ENCODE assay signal across 19 cellular contexts in the genomic region with DNA sequence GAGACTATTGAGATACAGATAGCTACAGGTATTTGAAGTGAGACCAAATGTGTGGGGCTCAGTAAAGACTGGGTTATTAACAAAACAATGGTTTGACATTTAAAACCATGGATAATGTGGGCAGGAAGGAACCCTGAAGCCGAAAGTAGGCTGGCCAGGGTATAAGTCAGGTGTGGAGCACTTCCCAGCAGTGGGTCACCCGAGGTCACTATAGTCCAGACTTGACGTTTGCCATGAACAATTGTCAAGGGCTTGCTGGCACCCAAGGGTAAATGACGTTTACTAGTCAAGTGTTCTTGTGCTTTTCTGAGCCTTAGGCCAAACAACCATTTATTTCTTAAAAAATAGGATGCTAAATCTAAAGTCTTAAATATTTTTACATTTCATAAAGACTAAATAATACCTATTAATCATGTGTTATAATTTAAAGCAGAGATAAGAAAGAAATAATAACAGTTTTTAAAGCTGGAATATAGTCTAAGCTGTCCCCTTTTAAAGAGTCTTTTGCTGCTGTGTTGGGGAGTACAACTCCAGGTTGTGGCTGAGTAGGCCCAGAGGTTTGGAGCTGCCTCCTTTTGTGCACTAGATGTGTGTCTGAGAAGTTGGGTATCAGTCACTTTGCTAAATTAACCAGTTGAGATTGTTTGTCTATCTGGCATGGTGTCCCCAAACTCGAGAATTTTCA. TPM values are rescaled to one million over a fixed set of nuclear protein-coding genes. Genes with fewer than 3 reads are reported as not detected.
"Had no signal": no experiment of that assay in that cellular context is flagged by ENCODE, and none has a peak within 500 bp of the region (broad histone marks: within the 10 kb centered on the region; RNA-seq: fewer than 3 reads in every experiment).

No MANE protein-coding gene starts in this region.

- ATAC-seq: activated T-cell treated with anti-CD3 and anti-CD28 coated beads, Interleukin-2, amount 50 U/mL, for 4 hours; left colon; T-cell had no signal

- H3K27ac ChIP-seq: brain microvascular endothelial cell, ovary, tibial artery had no signal

- H3K4me3 ChIP-seq: ovary, tibial artery had no signal

- H3K36me3 ChIP-seq: brain microvascular endothelial cell, ovary had no signal

- DNase-seq: activated CD4-positive, alpha-beta memory T cell treated with anti-CD3 and anti-CD28 coated beads for 36 hours; activated effector memory CD4-positive, alpha-beta T cell treated with anti-CD3 and anti-CD28 coated beads, Interleukin-2, amount 50 U/mL, for 16 hours; activated T-cell treated with anti-CD3 and anti-CD28 coated beads, Interleukin-2, amount 50 U/mL, for 4 hours; brain microvascular endothelial cell; dermis blood vessel endothelial cell; endodermal cell; erythroblast; immature natural killer cell; left colon; mesendoderm; ovary; stimulated activated CD4-positive, alpha-beta T cell treated with anti-CD3 and anti-CD28 coated beads, Interleukin-15, amount 100 ng/mL, for 24 hours; stimulated activated CD4-positive, alpha-beta T cell treated with anti-CD3 and anti-CD28 coated beads, Interleukin-4, amount 100 ng/mL, for 24 hours; T-cell; T1000; tibial artery had no signal

- H3K9me3 ChIP-seq: ovary, tibial artery had no signal

- H3K27me3 ChIP-seq: brain microvascular endothelial cell, ovary, tibial artery had no signal

RNA-seq across cellular contexts. Expression of a gene that starts 52.1 kb away (rescaled TPM):
- total RNA-seq: activated CD4-positive, alpha-beta memory T cell treated with anti-CD3 and anti-CD28 coated beads for 36 hours; activated T-cell treated with anti-CD3 and anti-CD28 coated beads, Interleukin-2, amount 50 U/mL, for 4 hours; dermis blood vessel endothelial cell; endodermal cell; glomerular endothelial cell; skeletal muscle tissue; T-cell had no signal
- polyA plus RNA-seq: immature natural killer cell, neural cell, ovary had no signal
